ENCODE assay signal across 1 cellular context in genomic region chr11:2290351-2290841, GRCh38.
TF ChIP-seq lines count a peak whose summit lies in the region.

No MANE protein-coding gene starts in this region.

TF ChIP-seq in IMR-90, 13 proteins besides CTCF, POLR2A, EP300 and RAD21 (continued from another document):
- TF ChIP-seq, protein P1, sequence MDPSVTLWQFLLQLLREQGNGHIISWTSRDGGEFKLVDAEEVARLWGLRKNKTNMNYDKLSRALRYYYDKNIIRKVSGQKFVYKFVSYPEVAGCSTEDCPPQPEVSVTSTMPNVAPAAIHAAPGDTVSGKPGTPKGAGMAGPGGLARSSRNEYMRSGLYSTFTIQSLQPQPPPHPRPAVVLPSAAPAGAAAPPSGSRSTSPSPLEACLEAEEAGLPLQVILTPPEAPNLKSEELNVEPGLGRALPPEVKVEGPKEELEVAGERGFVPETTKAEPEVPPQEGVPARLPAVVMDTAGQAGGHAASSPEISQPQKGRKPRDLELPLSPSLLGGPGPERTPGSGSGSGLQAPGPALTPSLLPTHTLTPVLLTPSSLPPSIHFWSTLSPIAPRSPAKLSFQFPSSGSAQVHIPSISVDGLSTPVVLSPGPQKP (IDR thresholded peaks at IDR 0.05; ENCODE audit: borderline replicate concordance, low read depth, low read length): no peak
TF ChIP-seq in IMR-90: peak in this region for 0.
